11 cellular contexts compared by ENCODE assay signal in the genomic region with DNA sequence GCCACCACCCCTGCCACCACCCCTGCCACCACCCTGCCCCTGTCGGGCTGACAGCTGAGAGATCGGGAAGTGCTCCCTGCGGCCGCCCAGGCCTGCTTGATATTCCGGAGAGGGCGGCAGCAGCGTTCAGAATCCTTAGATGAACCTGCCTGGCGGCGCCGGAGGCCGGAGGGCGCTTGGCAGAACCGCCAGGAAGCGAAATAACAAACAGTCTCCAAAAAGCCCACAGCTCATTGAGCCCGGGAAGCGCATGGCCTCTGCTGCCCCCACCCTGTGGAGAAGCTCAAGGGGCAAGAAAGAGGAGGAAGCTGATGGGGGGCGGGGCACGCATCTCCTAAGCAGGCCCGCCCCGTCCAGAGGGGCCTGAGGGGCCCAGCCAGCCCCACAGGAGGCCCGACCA.
DNase-seq lines count a peak whose midpoint lies in the region; ATAC-seq and TF ChIP-seq lines count a peak whose summit lies in the region.
"Had no signal": no experiment of that assay in that cellular context is flagged by ENCODE, and none has a peak within 500 bp of the region (broad histone marks: within the 10 kb centered on the region; RNA-seq: fewer than 3 reads in every experiment).

No MANE protein-coding gene starts in this region.

- intact Hi-C loops in breast epithelium (cut with DNase I; ENCODE audit: low total_unique reads) (no loop called here), mammary epithelial cell (cut with micrococcal nuclease) (no loop called here), aorta (cut with DNase I) (loop anchor here in 1 of 2 donors (10.0 kb wide), 1 partner anchor 221 kb away; no protein-coding TSS in a partner anchor)

- no TSS peak for BruUV-seq in mammary epithelial cell (replicated peaks; lab: Mats Ljungman, UMichigan)

- in situ Hi-C loops in mammary epithelial cell (cut with MboI; ENCODE audit: low sequenced_read_pairs in 2 of 2), result no loop called here

- 53% methylated on average over 19 of the region's 21 CpGs for WGBS in mammary epithelial cell (ENCODE audit: low coverage, missing lambda C conversion rate)
- WGBS in aorta, 2 donors, result 8 to 9% methylated on average over 21 of the region's 21 CpGs

- H3K79me2 ChIP-seq in mammary epithelial cell (ENCODE audit: insufficient read depth, low read length), result no peaks in the 10 kb centered on the region

- dilution Hi-C loops in mammary epithelial cell (cut with HindIII; ENCODE audit: low sequenced_read_pairs), result no loop called here

- peak overlapping the region in 2 of 3 donors; percentile 15 to 31 for H3K4me3 ChIP-seq in breast epithelium
- no peak overlapping the region for H3K4me3 ChIP-seq in mammary epithelial cell (replicated peaks in 1 of 3; ENCODE audit: insufficient read depth in 1 of 3, low read depth in 2 of 3, low read length in 3 of 3)
- H3K4me3 ChIP-seq in foreskin fibroblast (ENCODE audit: low read depth in 1 of 2, low read length in 2 of 2), result no peak overlapping the region
- no peak overlapping the region for H3K4me3 ChIP-seq in mucosa of stomach (ENCODE audit: low read length)
- H3K4me3 ChIP-seq in aorta (ENCODE audit: low read length in 2 of 2), result no peak overlapping the region

- no peaks in the 10 kb centered on the region for H3K4me1 ChIP-seq in breast epithelium
- peaks cover 4% of the 10 kb centered on the region for H3K4me1 ChIP-seq in mammary epithelial cell (ENCODE audit: insufficient read depth, low read length)
- peaks cover 17% of the 10 kb centered on the region for H3K4me1 ChIP-seq in mucosa of stomach (ENCODE audit: control insufficient read depth, insufficient read depth, low read length)
- no peaks in the 10 kb centered on the region for H3K4me1 ChIP-seq in aorta (ENCODE audit: control insufficient read depth in 1 of 2, insufficient read depth in 2 of 2, low read length in 2 of 2)

- H3K4me2 ChIP-seq in mammary epithelial cell (ENCODE audit: insufficient read depth, low read depth, low read length), result no peak overlapping the region

- H2AFZ ChIP-seq in mammary epithelial cell (ENCODE audit: low read depth, low read length), result no peak overlapping the region

- no peaks in the 10 kb centered on the region for H3K27me3 ChIP-seq in breast epithelium
- no peaks in the 10 kb centered on the region for H3K27me3 ChIP-seq in mammary epithelial cell (ENCODE audit: insufficient read depth, low read length)
- H3K27me3 ChIP-seq in mucosa of stomach (ENCODE audit: control insufficient read depth, insufficient read depth, low read length), result no peaks in the 10 kb centered on the region
- no peaks in the 10 kb centered on the region for H3K27me3 ChIP-seq in aorta (ENCODE audit: control insufficient read depth in 1 of 2, insufficient read depth in 2 of 2, low read length in 1 of 2)

- no peak overlapping the region for H3K9ac ChIP-seq in mammary epithelial cell (ENCODE audit: insufficient read depth, low read length)
- H3K9ac ChIP-seq in mucosa of stomach (ENCODE audit: low read length), result peak overlapping the region; percentile 58

- no peaks in the 10 kb centered on the region for H4K20me1 ChIP-seq in mammary epithelial cell (ENCODE audit: insufficient read depth, low read length)

- no peaks in the 10 kb centered on the region for H3K9me3 ChIP-seq in breast epithelium
- H3K9me3 ChIP-seq in mammary epithelial cell (replicated peaks; ENCODE audit: insufficient read depth, low read length), result no peaks in the 10 kb centered on the region
- no peaks in the 10 kb centered on the region for H3K9me3 ChIP-seq in mucosa of stomach (ENCODE audit: control insufficient read depth, low read length)
- H3K9me3 ChIP-seq in aorta (ENCODE audit: control insufficient read depth, low read length), result no peaks in the 10 kb centered on the region

- TF ChIP-seq CTCF in breast epithelium (IDR thresholded peaks at IDR 0.05) (no peak), mammary epithelial cell (conservative IDR thresholded peaks at IDR 0.05 in 1 of 2, IDR thresholded peaks at IDR 0.05 in 1 of 2; ENCODE audit: extremely low read depth in 1 of 2, insufficient read depth in 1 of 2, low read depth in 1 of 2, low read length in 2 of 2) (no peak), foreskin fibroblast (IDR thresholded peaks at IDR 0.05; ENCODE audit: low read depth, low read length) (peak; percentile 2)

- no peak for TF ChIP-seq POLR2A in breast epithelium (IDR thresholded peaks at IDR 0.05)

- no peak overlapping the region for H3K27ac ChIP-seq in breast epithelium
- no peak overlapping the region for H3K27ac ChIP-seq in mammary epithelial cell (ENCODE audit: insufficient read depth, low read depth, low read length)
- no peak overlapping the region for H3K27ac ChIP-seq in aorta (ENCODE audit: low read depth in 1 of 2, low read length in 2 of 2)

- ATAC-seq in aorta (ENCODE audit: low FRiP score) (peak; percentile 68), HG02763 (IDR thresholded peaks at IDR 0.05; ENCODE audit: unreplicated experiment) (no peak), GM18858 (IDR thresholded peaks at IDR 0.05; ENCODE audit: unreplicated experiment) (no peak)

- DNase-seq in breast epithelium (ENCODE audit: low spot score in 2 of 2), result no peak
- no peak for DNase-seq in mammary epithelial cell
- peak in 1 of 2 donors; percentile 62 for DNase-seq in foreskin fibroblast
- peak; percentile 71 to 80 for DNase-seq in aorta
- no peak for DNase-seq in NCI-H2081 (lab: John Stamatoyannopoulos, UW)
- DNase-seq: effector memory CD4-positive, alpha-beta T cell; stimulated activated CD4-positive, alpha-beta T cell treated with anti-CD3 and anti-CD28 coated beads, Interleukin-4, amount 100 ng/mL, for 24 hours; T-helper 9 cell had no signal

- H3K36me3 ChIP-seq in breast epithelium (no peaks in the 10 kb centered on the region), mammary epithelial cell (ENCODE audit: insufficient read depth, low read length) (no peaks in the 10 kb centered on the region), mucosa of stomach (ENCODE audit: control insufficient read depth, insufficient read depth, low read length) (no peaks in the 10 kb centered on the region), aorta (ENCODE audit: control insufficient read depth in 1 of 2, insufficient read depth in 2 of 2, low read length in 1 of 2) (no peaks in the 10 kb centered on the region)

- CTCF ChIA-PET in mammary epithelial cell (lab: Charles Lee; ENCODE audit: low non-redundant PET), result no interaction called here

Comparison
In these comparisons a context has a peak if more than half of its experiments do, and no peak if none do; other contexts are left out.
1. H3K4me3 ChIP-seq: peak in breast epithelium (2 of 3); none in mammary epithelial cell (0 of 3), foreskin fibroblast (0 of 2), mucosa of stomach (single experiment) and aorta (0 of 2).
2. DNase-seq: peak in aorta (2 of 2); none in breast epithelium (0 of 2), mammary epithelial cell (single experiment) and NCI-H2081 (0 of 2).